In genomic region chr1:10773376-10773775, GRCh38 we compare ENCODE assay signal across 14 cellular contexts.
"Had no signal": no experiment of that assay in that cellular context is flagged by ENCODE, and none has a peak within 500 bp of the region (broad histone marks: within the 10 kb centered on the region; RNA-seq: fewer than 3 reads in every experiment).

No MANE protein-coding gene starts in this region.

- H3K27me3 Mint-ChIP-seq: activated naive CD8-positive, alpha-beta T cell treated with anti-CD3 and anti-CD28 coated beads, Interleukin-2, amount 50 U/mL, for 24 hours had no signal

- H3K27me3 ChIP-seq: gastroesophageal sphincter, heart right ventricle had no signal

- H3K27ac Mint-ChIP-seq: activated naive CD8-positive, alpha-beta T cell treated with anti-CD3 and anti-CD28 coated beads, Interleukin-2, amount 50 U/mL, for 24 hours; activated T-helper 17 cell treated with anti-CD3 and anti-CD28 coated beads, Interleukin-2, amount 50 U/mL, for 72 hours; nephron; T-helper 2 cell treated with Interferon-gamma antibody and Interleukin-4, amounts not matched to agents 5 μg/mL and 100 μg/mL, for 36 hours had no signal

- DNase-seq: activated CD4-positive, alpha-beta T cell treated with anti-CD3 and anti-CD28 coated beads, Interleukin-2, amount 50 U/mL, for 48 hours; activated CD4-positive, CD25-positive, alpha-beta regulatory T cell treated with anti-CD3 and anti-CD28 coated beads, Interleukin-2, amount 50 U/mL, for 72 hours; activated naive CD4-positive, alpha-beta T cell treated with Interleukin-2 at 50 U/mL for 16 hours; activated naive CD8-positive, alpha-beta T cell treated with anti-CD3 and anti-CD28 coated beads, Interleukin-2, amount 50 U/mL, for 24 hours; erythroblast; heart right ventricle; stimulated activated CD4-positive, alpha-beta T cell treated with anti-CD3 and anti-CD28 coated beads, Interleukin-1b, Interleukin-23, amount 100 ng/mL, for 48 hours; SW 1271 had no signal

- H3K36me3 ChIP-seq: gastroesophageal sphincter, heart right ventricle had no signal

- H3K4me3 ChIP-seq: gastroesophageal sphincter, heart right ventricle, mucosa of descending colon had no signal

- H3K4me3 Mint-ChIP-seq: activated naive CD8-positive, alpha-beta T cell treated with anti-CD3 and anti-CD28 coated beads, Interleukin-2, amount 50 U/mL, for 24 hours; activated T-helper 17 cell treated with anti-CD3 and anti-CD28 coated beads, Interleukin-2, amount 50 U/mL, for 72 hours; nephron; T-helper 2 cell treated with Interferon-gamma antibody and Interleukin-4, amounts not matched to agents 5 μg/mL and 100 μg/mL, for 36 hours had no signal

- H3K27ac ChIP-seq: gastroesophageal sphincter had no signal

- H3K4me1 Mint-ChIP-seq: activated naive CD8-positive, alpha-beta T cell treated with anti-CD3 and anti-CD28 coated beads, Interleukin-2, amount 50 U/mL, for 24 hours; activated T-helper 17 cell treated with anti-CD3 and anti-CD28 coated beads, Interleukin-2, amount 50 U/mL, for 72 hours had no signal

- H3K9me3 Mint-ChIP-seq: activated naive CD8-positive, alpha-beta T cell treated with anti-CD3 and anti-CD28 coated beads, Interleukin-2, amount 50 U/mL, for 24 hours; activated T-helper 17 cell treated with anti-CD3 and anti-CD28 coated beads, Interleukin-2, amount 50 U/mL, for 72 hours; nephron; T-helper 2 cell treated with Interferon-gamma antibody and Interleukin-4, amounts not matched to agents 5 μg/mL and 100 μg/mL, for 36 hours had no signal

- H3K9me3 ChIP-seq: gastroesophageal sphincter, heart right ventricle, mucosa of descending colon had no signal

- ATAC-seq: activated naive CD8-positive, alpha-beta T cell treated with anti-CD3 and anti-CD28 coated beads, Interleukin-2, amount 50 U/mL, for 24 hours; activated T-helper 17 cell treated with anti-CD3 and anti-CD28 coated beads, Interleukin-2, amount 50 U/mL, for 72 hours; gastroesophageal sphincter; sciatic nerve had no signal
